In the genomic region with DNA sequence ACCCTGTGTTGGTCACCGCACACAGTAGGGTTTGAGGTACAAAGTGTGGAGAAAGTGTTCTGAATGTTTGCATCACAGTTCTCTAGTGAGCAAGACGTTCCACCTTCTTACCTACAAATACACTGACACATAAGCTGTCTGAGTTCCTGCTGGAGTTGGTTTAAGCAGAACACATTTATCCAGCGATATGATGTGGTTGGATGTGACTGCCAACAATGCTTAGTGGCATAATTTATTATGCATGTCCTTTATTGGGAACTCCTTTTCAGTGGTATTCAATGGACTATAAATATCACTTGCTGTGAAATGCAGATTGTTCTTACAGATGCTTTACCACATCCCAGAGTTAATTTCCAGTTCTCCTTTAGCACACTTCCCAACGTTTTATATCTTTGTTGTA, we compare ENCODE assay signal across 18 cellular contexts.
"Had no signal": no experiment of that assay in that cellular context is flagged by ENCODE, and none has a peak within 500 bp of the region (broad histone marks: within the 10 kb centered on the region; RNA-seq: fewer than 3 reads in every experiment).

No MANE protein-coding gene starts in this region.

- H3K27ac ChIP-seq: breast epithelium, esophagus muscularis mucosa, pancreas, stomach, testis had no signal

- H3K9me3 ChIP-seq: breast epithelium, esophagus muscularis mucosa, pancreas, stomach, testis had no signal

- H3K36me3 ChIP-seq: breast epithelium, esophagus muscularis mucosa, pancreas, stomach had no signal

- H3K27me3 ChIP-seq: breast epithelium, esophagus muscularis mucosa, pancreas, stomach, testis had no signal

- FAIRE-seq: islet of Langerhans had no signal

- H3K4me3 ChIP-seq: breast epithelium, esophagus muscularis mucosa, pancreas, stomach, testis had no signal

- DNase-seq: activated CD4-positive, alpha-beta T cell treated with anti-CD3 and anti-CD28 coated beads, Interleukin-2, amount 10 ng/mL, durations not matched to agents 7 days and 5 days; activated CD4-positive, CD25-positive, alpha-beta regulatory T cell; activated CD8-positive, alpha-beta memory T cell treated with anti-CD3 and anti-CD28 coated beads, Interleukin-2, amount 50 U/mL, for 4 hours; activated CD8-positive, alpha-beta T cell treated with anti-CD3 and anti-CD28 coated beads, Interleukin-2, amount 10 ng/mL, durations not matched to agents 7 days and 5 days; activated naive CD4-positive, alpha-beta T cell treated with anti-CD3 and anti-CD28 coated beads for 36 hours; activated T-cell treated with anti-CD3 and anti-CD28 coated beads, Interleukin-2, amount 50 U/mL, for 4 hours; effector CD8-positive, alpha-beta T cell; left cardiac atrium; mesendoderm; natural killer cell; pancreas; stimulated activated CD4-positive, alpha-beta T cell treated with anti-CD3 and anti-CD28 coated beads, Interleukin-4, amount 100 ng/mL, for 24 hours; stomach; T-helper 9 cell; testis had no signal

- H3K4me1 ChIP-seq: breast epithelium, testis had no signal
